In the genomic region with DNA sequence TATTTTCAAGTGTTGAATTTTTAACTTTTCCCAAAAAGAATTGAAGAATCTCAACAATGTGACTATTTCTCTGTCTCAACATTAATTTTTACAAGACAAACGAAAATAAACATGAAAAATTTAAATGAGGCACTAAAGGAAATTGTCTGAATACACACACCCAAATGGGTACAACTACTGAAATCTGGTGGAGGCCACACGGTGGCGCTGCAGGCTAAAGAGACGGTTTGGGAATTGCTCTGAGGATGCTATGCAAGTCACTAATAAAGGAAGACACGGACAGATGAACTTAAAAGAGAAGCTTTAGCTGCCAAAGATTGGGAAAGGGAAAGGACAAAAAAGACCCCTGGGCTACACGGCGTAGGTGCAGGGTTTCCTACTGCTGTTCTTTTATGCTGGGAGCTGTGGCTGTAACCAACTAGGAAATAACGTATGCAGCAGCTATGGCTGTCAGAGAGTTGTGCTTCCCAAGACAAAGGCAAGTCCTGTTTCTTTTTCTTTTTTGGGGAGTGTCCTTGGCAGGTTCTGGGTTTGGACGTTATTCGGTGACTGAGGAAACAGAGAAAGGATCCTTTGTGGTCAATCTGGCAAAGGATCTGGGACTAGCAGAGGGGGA, we compare ENCODE assay signal across 1 cellular context.
TF ChIP-seq lines count a peak whose summit lies in the region.

Gene PCDHB10, plus strand, starts transcription at position 244 of the 616 bp plus-strand sequence. Its CDS starts 200 bp downstream, at position 444.

TF ChIP-seq in H1, 55 proteins besides CTCF, POLR2A, EP300 and RAD21 (continued from another document):
- TF ChIP-seq TBP (IDR thresholded peaks at IDR 0.05; ENCODE audit: low read depth, low read length) (no peak), RNF2 (IDR thresholded peaks at IDR 0.05; ENCODE audit: borderline replicate concordance, low read depth, low read length, missing control alignments, poor library complexity, severe bottlenecking) (no peak), TEAD4 (IDR thresholded peaks at IDR 0.05; ENCODE audit: low read depth, low read length) (no peak), RFX5 (IDR thresholded peaks at IDR 0.05; ENCODE audit: borderline replicate concordance, low read depth, low read length) (no peak), KDM1A (IDR thresholded peaks at IDR 0.05; ENCODE audit: borderline replicate concordance, low read length) (no peak), ASH2L (IDR thresholded peaks at IDR 0.05; ENCODE audit: low read length) (no peak), ATF3 (IDR thresholded peaks at IDR 0.05; ENCODE audit: insufficient read depth, low read depth, low read length) (no peak)
